8 cellular contexts compared by ENCODE assay signal in the genomic region with DNA sequence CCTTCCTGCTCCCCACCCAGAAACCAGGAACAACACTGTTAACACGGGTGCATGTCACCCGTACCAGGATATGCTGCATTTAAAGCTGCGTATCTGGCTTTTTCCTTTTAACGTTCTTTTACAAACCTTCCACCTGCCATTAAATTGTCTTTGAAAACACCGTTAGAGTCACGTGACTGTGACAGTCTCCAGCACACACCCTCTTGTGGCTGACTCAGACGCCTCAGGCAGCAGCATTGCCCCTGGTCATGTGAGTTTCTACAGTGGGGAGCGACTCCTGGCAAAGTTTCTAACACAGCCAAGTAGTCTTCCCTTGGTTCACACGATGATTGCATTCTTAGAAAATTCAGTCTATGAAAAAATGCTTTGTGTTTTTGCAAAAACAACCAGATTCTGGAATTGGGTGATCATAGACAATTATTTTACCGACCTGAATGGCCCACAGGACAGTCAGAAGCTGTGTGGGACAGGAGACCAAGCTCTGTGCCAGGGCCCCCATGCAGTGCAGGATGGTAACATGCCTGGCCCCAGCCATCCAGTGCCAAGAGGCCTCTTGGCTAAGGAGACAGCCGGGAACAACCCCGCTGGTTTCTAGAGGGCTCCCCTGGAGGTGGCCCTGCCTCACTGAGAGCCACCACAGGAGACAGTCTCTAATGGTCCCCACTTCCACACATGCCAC.
DNase-seq lines count a peak whose midpoint lies in the region; ATAC-seq and TF ChIP-seq lines count a peak whose summit lies in the region.

No MANE protein-coding gene starts in this region.

- CTCF ChIA-PET in activated CD4-positive, alpha-beta memory T cell treated with anti-CD3 and anti-CD28 coated beads for 36 hours (lab: Charles Lee): interaction anchor here (0.8 kb wide), 1 partner anchor 118 kb away, joined by 3 read pairs; no protein-coding TSS in a partner anchor

- no peaks in the 10 kb centered on the region for H3K27me3 Mint-ChIP-seq in natural killer cell (ENCODE audit: low read depth in 2 of 2)
- H3K27me3 Mint-ChIP-seq in natural killer cell treated with Interleukin-12 subunit alpha and Interleukin-12 subunit beta and Interleukin-15 and Interleukin-18, amount 100 ng/mL, for 72 hours: no peaks in the 10 kb centered on the region
- no peaks in the 10 kb centered on the region for H3K27me3 Mint-ChIP-seq in activated CD4-positive, alpha-beta memory T cell treated with anti-CD3 and anti-CD28 coated beads for 36 hours

- intact Hi-C loops in natural killer cell (cut with micrococcal nuclease): no loop called here
- intact Hi-C loops in activated CD4-positive, alpha-beta memory T cell treated with anti-CD3 and anti-CD28 coated beads for 36 hours (cut with micrococcal nuclease): no loop called here

- POLR2A ChIA-PET in activated CD4-positive, alpha-beta memory T cell treated with anti-CD3 and anti-CD28 coated beads for 36 hours (lab: Charles Lee): no interaction called here

- H3K4me3 ChIP-seq in retinal pigment epithelial cell (ENCODE audit: low read length): no peak overlapping the region

- H3K4me1 Mint-ChIP-seq in natural killer cell: peaks cover 5 to 12% of the 10 kb centered on the region in 2 donors
- peaks cover 0 to 13% of the 10 kb centered on the region in 2 donors for H3K4me1 Mint-ChIP-seq in natural killer cell treated with Interleukin-12 subunit alpha and Interleukin-12 subunit beta and Interleukin-15 and Interleukin-18, amount 100 ng/mL, for 72 hours (ENCODE audit: low read depth in 2 of 2)
- H3K4me1 Mint-ChIP-seq in activated CD4-positive, alpha-beta memory T cell treated with anti-CD3 and anti-CD28 coated beads for 36 hours (ENCODE audit: low read depth): peaks cover 4% of the 10 kb centered on the region

- peak overlapping the region in 1 of 2 donors; percentile 7 for H3K27ac Mint-ChIP-seq in natural killer cell
- no peak overlapping the region for H3K27ac Mint-ChIP-seq in natural killer cell treated with Interleukin-12 subunit alpha and Interleukin-12 subunit beta and Interleukin-15 and Interleukin-18, amount 100 ng/mL, for 72 hours
- no peak overlapping the region for H3K27ac Mint-ChIP-seq in activated CD4-positive, alpha-beta memory T cell treated with anti-CD3 and anti-CD28 coated beads for 36 hours

- DNase-seq in natural killer cell: no peak
- no peak for DNase-seq in natural killer cell treated with Interleukin-12 subunit alpha and Interleukin-12 subunit beta and Interleukin-15 and Interleukin-18, amount 100 ng/mL, for 72 hours (ENCODE audit: low spot score)
- DNase-seq in MV-4-11 (lab: John Stamatoyannopoulos, UW): peak; percentile 54
- DNase-seq in activated CD4-positive, alpha-beta memory T cell treated with anti-CD3 and anti-CD28 coated beads for 36 hours: peak; percentile 43
- peak; percentile 70 for DNase-seq in fibroblast of the conjunctiva (ENCODE audit: low read depth)
- DNase-seq in retinal pigment epithelial cell (ENCODE audit: low read depth): peak; percentile 91
- no peak for DNase-seq in NCI-H524 treated with DMSO at 0.1 percent for 48 hours (lab: John Stamatoyannopoulos, UW)

- H3K36me3 Mint-ChIP-seq in natural killer cell: no peaks in the 10 kb centered on the region
- no peaks in the 10 kb centered on the region for H3K36me3 Mint-ChIP-seq in natural killer cell treated with Interleukin-12 subunit alpha and Interleukin-12 subunit beta and Interleukin-15 and Interleukin-18, amount 100 ng/mL, for 72 hours
- peaks cover 7% of the 10 kb centered on the region for H3K36me3 Mint-ChIP-seq in activated CD4-positive, alpha-beta memory T cell treated with anti-CD3 and anti-CD28 coated beads for 36 hours

- peak in 2 of 3 donors; percentile 62 to 85 for ATAC-seq in natural killer cell
- ATAC-seq in natural killer cell treated with Interleukin-12 subunit alpha and Interleukin-12 subunit beta and Interleukin-15 and Interleukin-18, amount 100 ng/mL, for 72 hours: no peak
- no peak for ATAC-seq in HG02981 (IDR thresholded peaks at IDR 0.05; ENCODE audit: unreplicated experiment)

- H3K9me3 Mint-ChIP-seq in natural killer cell: no peaks in the 10 kb centered on the region
- no peaks in the 10 kb centered on the region for H3K9me3 Mint-ChIP-seq in natural killer cell treated with Interleukin-12 subunit alpha and Interleukin-12 subunit beta and Interleukin-15 and Interleukin-18, amount 100 ng/mL, for 72 hours
- no peaks in the 10 kb centered on the region for H3K9me3 Mint-ChIP-seq in activated CD4-positive, alpha-beta memory T cell treated with anti-CD3 and anti-CD28 coated beads for 36 hours

- peak overlapping the region; percentile 10 for H3K4me3 Mint-ChIP-seq in natural killer cell
- no peak overlapping the region for H3K4me3 Mint-ChIP-seq in natural killer cell treated with Interleukin-12 subunit alpha and Interleukin-12 subunit beta and Interleukin-15 and Interleukin-18, amount 100 ng/mL, for 72 hours
- H3K4me3 Mint-ChIP-seq in activated CD4-positive, alpha-beta memory T cell treated with anti-CD3 and anti-CD28 coated beads for 36 hours: no peak overlapping the region

- no peak for TF ChIP-seq CTCF in natural killer cell (IDR thresholded peaks at IDR 0.05)
- TF ChIP-seq CTCF in retinal pigment epithelial cell (conservative IDR thresholded peaks at IDR 0.05; ENCODE audit: low read depth, low read length): peak; percentile 46

Comparison
In these comparisons a context has a peak if more than half of its experiments do, and no peak if none do; other contexts are left out.
1. ATAC-seq: peak in natural killer cell (2 of 3); none in natural killer cell treated with Interleukin-12 subunit alpha and Interleukin-12 subunit beta and Interleukin-15 and Interleukin-18, amount 100 ng/mL, for 72 hours (0 of 2) and HG02981 (single experiment).
2. DNase-seq: peak in MV-4-11 (single experiment), activated CD4-positive, alpha-beta memory T cell treated with anti-CD3 and anti-CD28 coated beads for 36 hours (single experiment), fibroblast of the conjunctiva (single experiment) and retinal pigment epithelial cell (single experiment); none in natural killer cell (single experiment), natural killer cell treated with Interleukin-12 subunit alpha and Interleukin-12 subunit beta and Interleukin-15 and Interleukin-18, amount 100 ng/mL, for 72 hours (single experiment) and NCI-H524 treated with DMSO at 0.1 percent for 48 hours (single experiment).